In genomic region chr6:42782689-42783176, GRCh38 we compare ENCODE assay signal across 8 cellular contexts. TPM values are rescaled to one million over a fixed set of nuclear protein-coding genes. Genes with fewer than 3 reads are reported as not detected.
A peak's percentile ranks its signal among the peaks of the same experiment; 100 is the strongest.
DNase-seq lines count a peak whose midpoint lies in the region; TF ChIP-seq lines count a peak whose summit lies in the region.

No MANE protein-coding gene starts in this region.

- H3K9me3 ChIP-seq in HUES6 (ENCODE audit: control insufficient read depth, insufficient read depth, low read depth, low read length) = no peaks in the 10 kb centered on the region
- no peaks in the 10 kb centered on the region for H3K9me3 ChIP-seq in OCI-LY7 (ENCODE audit: low read length)
- H3K9me3 ChIP-seq in esophagus (ENCODE audit: control insufficient read depth in 2 of 2, insufficient read depth in 1 of 2, low read depth in 1 of 2, low read length in 1 of 2) = no peaks in the 10 kb centered on the region
- H3K9me3 ChIP-seq in mucosa of stomach (ENCODE audit: control insufficient read depth, low read length) = no peaks in the 10 kb centered on the region

- H3K36me3 ChIP-seq in HUES6 (ENCODE audit: control insufficient read depth, insufficient read depth, low read length) (no peaks in the 10 kb centered on the region), OCI-LY7 (ENCODE audit: insufficient read depth, low read length) (peaks cover 41% of the 10 kb centered on the region), esophagus (ENCODE audit: control insufficient read depth in 2 of 2, insufficient read depth in 2 of 2, low read length in 1 of 2) (no peaks in the 10 kb centered on the region), mucosa of stomach (ENCODE audit: control insufficient read depth, insufficient read depth, low read length) (no peaks in the 10 kb centered on the region)

- POLR2A ChIA-PET in OCI-LY7 (lab: Charles Lee) = interaction anchor here (0.7 to 27.1 kb wide), 3 partner anchors 12 to 222 kb away, joined by 7 to 494 read pairs (median 67); partner anchors contain the start of gene TBCC

- peaks cover 25% of the 10 kb centered on the region for H3K4me1 ChIP-seq in HUES6 (ENCODE audit: control insufficient read depth, insufficient read depth, low read length)
- H3K4me1 ChIP-seq in OCI-LY7 (ENCODE audit: insufficient read depth, low read length, poor library complexity, severe bottlenecking) = peaks cover 68% of the 10 kb centered on the region
- H3K4me1 ChIP-seq in esophagus (ENCODE audit: control insufficient read depth in 2 of 2, insufficient read depth in 2 of 2, low read length in 1 of 2) = peaks cover 0 to 3% of the 10 kb centered on the region in 2 donors
- no peaks in the 10 kb centered on the region for H3K4me1 ChIP-seq in mucosa of stomach (ENCODE audit: control insufficient read depth, insufficient read depth, low read length)

- H3K9ac ChIP-seq in HUES6 (ENCODE audit: low read length) (peak overlapping the region; percentile 100), mucosa of stomach (ENCODE audit: low read length) (peak overlapping the region; percentile 98)

- BruUV-seq in OCI-LY7 (replicated peaks; lab: Mats Ljungman, UMichigan) = no TSS peak

- H3K4me1 Mint-ChIP-seq in activated T-cell treated with anti-CD3 and anti-CD28 coated beads, Interleukin-2, amount 50 U/mL, for 24 hours (ENCODE audit: low read depth) = peaks cover 30% of the 10 kb centered on the region

- H3K4me3 Mint-ChIP-seq in activated T-cell treated with anti-CD3 and anti-CD28 coated beads, Interleukin-2, amount 50 U/mL, for 24 hours = peak overlapping the region; percentile 95

- DNase-seq in SHP77 (lab: John Stamatoyannopoulos, UW) = peak; percentile 45 to 68
- DNase-seq in SHP77 treated with DMSO at 0.1 percent for 48 hours (lab: John Stamatoyannopoulos, UW) = no peak
- DNase-seq in OCI-LY7 (ENCODE audit: low spot score) = peak; percentile 74
- peak; percentile 85 for DNase-seq in activated T-cell treated with anti-CD3 and anti-CD28 coated beads, Interleukin-2, amount 50 U/mL, for 24 hours
- peak; percentile 49 to 52 for DNase-seq in stimulated activated CD8-positive, alpha-beta memory T cell treated with anti-CD3 and anti-CD28 coated beads, Interleukin-4, amount 100 ng/mL, for 4 hours (ENCODE audit: low read depth in 2 of 2, low spot score in 1 of 2)

- H3K9me3 Mint-ChIP-seq in activated T-cell treated with anti-CD3 and anti-CD28 coated beads, Interleukin-2, amount 50 U/mL, for 24 hours = no peaks in the 10 kb centered on the region

- H3K36me3 Mint-ChIP-seq in activated T-cell treated with anti-CD3 and anti-CD28 coated beads, Interleukin-2, amount 50 U/mL, for 24 hours (ENCODE audit: low read depth) = peaks cover 25% of the 10 kb centered on the region

- peak overlapping the region; percentile 85 for H3K4me2 ChIP-seq in OCI-LY7 (ENCODE audit: low read length)

- no peak for TF ChIP-seq CTCF in OCI-LY7 (conservative IDR thresholded peaks at IDR 0.05; ENCODE audit: low read length)

- H3K27me3 ChIP-seq in HUES6 (ENCODE audit: control insufficient read depth, insufficient read depth, low read length) = no peaks in the 10 kb centered on the region
- no peaks in the 10 kb centered on the region for H3K27me3 ChIP-seq in esophagus (ENCODE audit: control insufficient read depth in 1 of 2, insufficient read depth in 2 of 2, low read length in 2 of 2)
- no peaks in the 10 kb centered on the region for H3K27me3 ChIP-seq in mucosa of stomach (ENCODE audit: control insufficient read depth, insufficient read depth, low read length)

- WGBS in esophagus, 2 donors = 0% methylated on average over 30 to 51 of the region's 51 CpGs

- no peak overlapping the region for H2AFZ ChIP-seq in OCI-LY7 (ENCODE audit: low read length)

- H3K9me2 ChIP-seq in OCI-LY7 (ENCODE audit: insufficient read depth, low read length) = no peaks in the 10 kb centered on the region

- intact Hi-C loops in OCI-LY7 (cut with micrococcal nuclease; ENCODE audit: unreplicated experiment) = loop anchor here (1.0 to 2.0 kb wide), 3 partner anchors 11 to 96 kb away; partner anchors contain the start of genes RPL7L1 and TBCC

- peak overlapping the region; percentile 100 for H3K27ac Mint-ChIP-seq in activated T-cell treated with anti-CD3 and anti-CD28 coated beads, Interleukin-2, amount 50 U/mL, for 24 hours

- peaks cover 86% of the 10 kb centered on the region for H3K79me2 ChIP-seq in OCI-LY7 (ENCODE audit: insufficient read depth, low read depth, low read length)

- H3K27me3 Mint-ChIP-seq in activated T-cell treated with anti-CD3 and anti-CD28 coated beads, Interleukin-2, amount 50 U/mL, for 24 hours = no peaks in the 10 kb centered on the region

- peaks cover 5% of the 10 kb centered on the region for H4K20me1 ChIP-seq in OCI-LY7 (ENCODE audit: insufficient read depth, low read length)

- CTCF ChIA-PET in OCI-LY7 (lab: Charles Lee; ENCODE audit: unreplicated experiment) = interaction anchor here (0.6 kb wide), 1 partner anchor 97 kb away, joined by 3 read pairs; no protein-coding TSS in a partner anchor

- H3K27ac ChIP-seq in HUES6 (ENCODE audit: low read depth, low read length) (peak overlapping the region; percentile 100), OCI-LY7 (ENCODE audit: low read depth, low read length, poor library complexity, severe bottlenecking) (peak overlapping the region; percentile 92), esophagus (ENCODE audit: low read depth in 2 of 2, low read length in 1 of 2) (peak overlapping the region; percentile 99 to 100)

- H3K4me3 ChIP-seq in HUES6 (ENCODE audit: low read depth, low read length) (peak overlapping the region; percentile 92), OCI-LY7 (ENCODE audit: low read depth, low read length, poor library complexity, severe bottlenecking) (peak overlapping the region; percentile 75), esophagus (ENCODE audit: low read depth in 1 of 2, low read length in 2 of 2) (peak overlapping the region; percentile 78 to 99), mucosa of stomach (ENCODE audit: low read length) (peak overlapping the region; percentile 49)

RNA-seq across cellular contexts. Expression of gene BICRAL, which starts 0.9 kb away (rescaled TPM):
- 8.0 and 10.3 TPM in 2 replicates for total RNA-seq in OCI-LY7 (2014; rRNA removed; shearing (Covaris generic))
- total RNA-seq in OCI-LY7 (2022) = 25.7 and 27.8 TPM in 2 replicates
- polyA plus RNA-seq in esophagus = 1 to 10 TPM; 2.4 to 3.0 TPM

RNA-seq across cellular contexts. Expression of gene TBCC, which starts 36.8 kb away (rescaled TPM):
- 118 and 136 TPM in 2 replicates for total RNA-seq in OCI-LY7 (2014; rRNA removed; shearing (Covaris generic))
- 69.2 and 78.0 TPM in 2 replicates for total RNA-seq in OCI-LY7 (2022)
- 10 to 100 TPM; 17.7 to 18.4 TPM for polyA plus RNA-seq in esophagus
